Comparison of ENCODE assay signal across 1 cellular context in the genomic region with DNA sequence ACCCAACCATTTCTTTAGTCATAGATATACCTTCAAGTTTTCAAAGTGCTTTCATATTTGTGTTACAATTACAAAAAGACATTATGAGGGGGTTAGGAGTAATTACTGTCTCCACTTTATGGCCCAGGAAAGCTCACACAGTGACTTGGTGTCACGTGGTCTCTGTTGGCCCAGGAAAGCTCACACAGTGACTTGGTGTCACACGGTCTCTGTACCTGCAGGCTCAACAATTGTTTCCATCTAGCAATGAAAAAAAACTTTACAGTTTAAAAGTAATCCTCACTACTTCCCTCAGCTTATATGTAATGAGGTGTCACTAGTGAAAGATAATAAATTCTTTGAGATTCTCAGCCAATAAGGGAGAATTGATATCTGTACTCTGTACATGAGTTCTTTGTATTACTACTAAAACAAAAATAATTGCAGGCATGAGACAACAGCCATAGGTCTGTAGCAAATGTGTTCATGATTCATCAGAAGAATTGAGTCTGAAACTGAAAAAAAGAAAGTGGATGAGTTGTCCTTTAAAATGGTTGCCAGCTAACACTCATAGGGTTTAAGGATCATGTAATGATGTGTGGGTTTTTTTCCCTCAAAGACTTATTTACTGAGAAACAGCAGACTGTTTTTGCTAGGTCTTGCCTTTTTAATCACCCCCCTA.
TF ChIP-seq lines count a peak whose summit lies in the region.

No MANE protein-coding gene starts in this region.

TF ChIP-seq in GM23338, 12 proteins besides CTCF, POLR2A, EP300 and RAD21:
- TF ChIP-seq EZH2 (IDR thresholded peaks at IDR 0.05; ENCODE audit: low read depth, unreplicated experiment) = no peak
- TF ChIP-seq ZNF462 (CRISPR knock-in tag; IDR thresholded peaks at IDR 0.05) = no peak
TF ChIP-seq in GM23338: peak in this region for 0.
